Comparison of ENCODE assay signal across 4 cellular contexts in the genomic region with DNA sequence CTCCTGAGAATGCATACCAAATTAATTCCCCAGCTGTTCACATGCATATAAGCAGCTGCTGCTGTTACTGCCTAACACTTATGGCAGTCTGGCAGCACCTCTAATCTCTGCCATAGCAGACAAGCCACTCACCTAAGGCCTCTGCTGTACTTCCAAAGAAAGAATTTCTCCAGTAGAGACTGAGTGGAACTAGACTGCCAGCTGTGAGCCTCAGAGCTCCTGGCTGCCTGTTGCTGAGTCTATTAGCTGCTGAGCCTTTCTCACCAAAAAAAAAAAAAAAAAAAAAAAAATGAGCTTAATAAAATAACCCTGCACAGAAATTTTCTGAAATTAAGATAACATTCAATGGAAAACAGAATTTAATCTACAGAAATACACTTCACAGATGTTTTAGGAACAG. TPM values are rescaled to one million over a fixed set of nuclear protein-coding genes. Genes with fewer than 3 reads are reported as not detected.
"Had no signal": no experiment of that assay in that cellular context is flagged by ENCODE, and none has a peak within 500 bp of the region (broad histone marks: within the 10 kb centered on the region; RNA-seq: fewer than 3 reads in every experiment).

No MANE protein-coding gene starts in this region.

RNA-seq across cellular contexts. Expression of a gene that starts 33.0 kb away (rescaled TPM):
- total RNA-seq: GM23248, H4, H7 had no signal
- polyA plus RNA-seq: IgD-negative memory B cell had no signal
